In the genomic region with DNA sequence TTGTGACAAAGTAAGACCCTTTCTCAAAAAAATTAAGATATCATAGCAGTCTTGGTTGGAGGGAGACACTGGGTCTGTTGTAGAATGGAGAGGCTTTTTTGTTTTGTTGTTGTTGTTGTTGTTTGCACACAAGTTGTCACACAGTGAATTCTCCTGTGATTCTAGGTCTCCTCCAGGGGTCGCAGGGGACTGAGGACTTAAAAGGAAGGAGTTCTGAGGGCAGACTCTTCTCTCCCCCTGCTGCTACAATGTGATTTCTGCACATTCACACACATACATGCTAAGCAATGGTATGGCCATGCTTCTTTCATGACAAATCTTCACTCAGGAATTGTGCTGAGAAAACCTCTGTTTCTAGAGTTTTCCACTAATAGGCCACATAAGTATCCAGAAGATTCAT, we compare ENCODE assay signal across 33 cellular contexts.
"Had no signal": no experiment of that assay in that cellular context is flagged by ENCODE, and none has a peak within 500 bp of the region (broad histone marks: within the 10 kb centered on the region; RNA-seq: fewer than 3 reads in every experiment).

No MANE protein-coding gene starts in this region.

- H3K36me3 ChIP-seq: MG63, Peyer's patch, SJSA1 had no signal

- H3K27me3 Mint-ChIP-seq: activated B cell treated with CpG ODN at 0.5 μM for 24 hours; activated CD4-positive, alpha-beta memory T cell treated with anti-CD3 and anti-CD28 coated beads, Interleukin-2, amount 10 ng/mL, durations not matched to agents 7 days and 5 days; activated CD8-positive, alpha-beta memory T cell treated with anti-CD3 and anti-CD28 coated beads, Interleukin-2, amount 10 ng/mL, durations not matched to agents 7 days and 5 days; activated naive CD4-positive, alpha-beta T cell treated with anti-CD3 and anti-CD28 coated beads, Interleukin-2, amount 10 ng/mL, durations not matched to agents 7 days and 5 days; activated naive CD8-positive, alpha-beta T cell; activated naive CD8-positive, alpha-beta T cell treated with anti-CD3 and anti-CD28 coated beads, Interleukin-2, amount 50 U/mL, for 24 hours; brain had no signal

- H3K27ac Mint-ChIP-seq: activated B cell treated with CpG ODN at 0.5 μM for 24 hours; activated CD4-positive, alpha-beta memory T cell treated with anti-CD3 and anti-CD28 coated beads, Interleukin-2, amount 10 ng/mL, durations not matched to agents 7 days and 5 days; activated CD8-positive, alpha-beta memory T cell treated with anti-CD3 and anti-CD28 coated beads, Interleukin-2, amount 10 ng/mL, durations not matched to agents 7 days and 5 days; activated naive CD4-positive, alpha-beta T cell treated with anti-CD3 and anti-CD28 coated beads, Interleukin-2, amount 10 ng/mL, durations not matched to agents 7 days and 5 days; activated naive CD8-positive, alpha-beta T cell; activated naive CD8-positive, alpha-beta T cell treated with anti-CD3 and anti-CD28 coated beads, Interleukin-2, amount 50 U/mL, for 24 hours; brain; T-helper 1 cell treated with Interleukin-12 subunit alpha and Interleukin-12 subunit beta and Interleukin-4 antibody, amounts not matched to agents 30 μg/mL and 1 μg/mL, for 36 hours; T-helper 2 cell treated with Interferon-gamma antibody and Interleukin-4, amounts not matched to agents 5 μg/mL and 100 μg/mL, for 36 hours had no signal

- DNase-seq: activated B cell treated with CpG ODN at 0.5 μM for 24 hours; activated CD4-positive, alpha-beta memory T cell treated with anti-CD3 and anti-CD28 coated beads, Interleukin-2, amount 10 ng/mL, durations not matched to agents 7 days and 5 days; activated CD4-positive, alpha-beta T cell treated with anti-CD3 and anti-CD28 coated beads for 4 hours; activated CD4-positive, CD25-positive, alpha-beta regulatory T cell treated with anti-CD3 and anti-CD28 coated beads, Interleukin-2, amount 50 U/mL, for 72 hours; activated CD8-positive, alpha-beta memory T cell treated with anti-CD3 and anti-CD28 coated beads for 24 hours; activated CD8-positive, alpha-beta memory T cell treated with anti-CD3 and anti-CD28 coated beads, Interleukin-2, amount 10 ng/mL, durations not matched to agents 7 days and 5 days; activated CD8-positive, alpha-beta memory T cell treated with anti-CD3 and anti-CD28 coated beads, Interleukin-2, amount 50 U/mL, for 48 hours; activated effector memory CD4-positive, alpha-beta T cell treated with Interleukin-2 at 50 U/mL for 16 hours; activated naive CD4-positive, alpha-beta T cell treated with anti-CD3 and anti-CD28 coated beads, Interleukin-2, amount 10 ng/mL, durations not matched to agents 7 days and 5 days; activated naive CD8-positive, alpha-beta T cell treated with anti-CD3 and anti-CD28 coated beads, Interleukin-2, amount 50 U/mL, for 24 hours; activated T-cell treated with anti-CD3 and anti-CD28 coated beads, Interleukin-2, amount 50 U/mL, for 48 hours; anterior cingulate cortex; central memory CD4-positive, alpha-beta T cell; Karpas-422; KBM-7; MG63; NCI-H1092; NCI-H1436 treated with DMSO at 0.1 percent for 48 hours; NCI-H1694 treated with DMSO at 0.1 percent for 48 hours; NCI-H2029; NCI-H345; NCI-H524 treated with DMSO at 0.1 percent for 48 hours; PC-3; Peyer's patch; RPMI8226; SHP77 treated with DMSO at 0.1 percent for 48 hours; SK-N-SH had no signal

- H3K9me3 ChIP-seq: MG63, SJSA1 had no signal

- ATAC-seq: activated CD8-positive, alpha-beta memory T cell treated with anti-CD3 and anti-CD28 coated beads, Interleukin-2, amount 10 ng/mL, durations not matched to agents 7 days and 5 days; activated naive CD8-positive, alpha-beta T cell treated with anti-CD3 and anti-CD28 coated beads, Interleukin-2, amount 50 U/mL, for 24 hours; PC-3 had no signal

- H3K9ac ChIP-seq: SK-N-SH had no signal

- H3K4me2 ChIP-seq: SK-N-SH had no signal

- H3K27ac ChIP-seq: Peyer's patch, SJSA1 had no signal

- H3K27me3 ChIP-seq: MG63, Peyer's patch, SJSA1 had no signal

- H3K4me3 Mint-ChIP-seq: activated B cell treated with CpG ODN at 0.5 μM for 24 hours; activated CD4-positive, alpha-beta memory T cell treated with anti-CD3 and anti-CD28 coated beads, Interleukin-2, amount 10 ng/mL, durations not matched to agents 7 days and 5 days; activated CD8-positive, alpha-beta memory T cell treated with anti-CD3 and anti-CD28 coated beads, Interleukin-2, amount 10 ng/mL, durations not matched to agents 7 days and 5 days; activated naive CD4-positive, alpha-beta T cell treated with anti-CD3 and anti-CD28 coated beads, Interleukin-2, amount 10 ng/mL, durations not matched to agents 7 days and 5 days; activated naive CD8-positive, alpha-beta T cell; activated naive CD8-positive, alpha-beta T cell treated with anti-CD3 and anti-CD28 coated beads, Interleukin-2, amount 50 U/mL, for 24 hours; brain; T-helper 1 cell treated with Interleukin-12 subunit alpha and Interleukin-12 subunit beta and Interleukin-4 antibody, amounts not matched to agents 30 μg/mL and 1 μg/mL, for 36 hours; T-helper 2 cell treated with Interferon-gamma antibody and Interleukin-4, amounts not matched to agents 5 μg/mL and 100 μg/mL, for 36 hours had no signal

- H3K9me2 ChIP-seq: SK-N-SH had no signal

- FAIRE-seq: TTC549 had no signal

- H3K4me1 Mint-ChIP-seq: activated B cell treated with CpG ODN at 0.5 μM for 24 hours; activated CD4-positive, alpha-beta memory T cell treated with anti-CD3 and anti-CD28 coated beads, Interleukin-2, amount 10 ng/mL, durations not matched to agents 7 days and 5 days; activated naive CD4-positive, alpha-beta T cell treated with anti-CD3 and anti-CD28 coated beads, Interleukin-2, amount 10 ng/mL, durations not matched to agents 7 days and 5 days; brain had no signal

- H3K4me1 ChIP-seq: Peyer's patch, SJSA1 had no signal

- H3K4me3 ChIP-seq: MG63, Peyer's patch, SJSA1 had no signal
